9 cellular contexts compared by ENCODE assay signal in genomic region chr19:39765091-39766076, GRCh38. TPM values are rescaled to one million over a fixed set of nuclear protein-coding genes. Genes with fewer than 3 reads are reported as not detected.
DNase-seq lines count a peak whose midpoint lies in the region; ATAC-seq and TF ChIP-seq lines count a peak whose summit lies in the region.
"Had no signal": no experiment of that assay in that cellular context is flagged by ENCODE, and none has a peak within 500 bp of the region (broad histone marks: within the 10 kb centered on the region; RNA-seq: fewer than 3 reads in every experiment).

No MANE protein-coding gene starts in this region.

- no peak overlapping the region for H3K4me3 ChIP-seq in CD8-positive, alpha-beta memory T cell (ENCODE audit: low read length)
- H3K4me3 ChIP-seq in HAP-1 (no peak overlapping the region), SJSA1 (no peak overlapping the region), lung (no peak overlapping the region), thoracic aorta (no peak overlapping the region)

- peak; percentile 26 for TF ChIP-seq CTCF in lung (IDR thresholded peaks at IDR 0.05; ENCODE audit: control extremely low read depth, extremely low read depth)
- peak; percentile 49 for TF ChIP-seq CTCF in thoracic aorta (IDR thresholded peaks at IDR 0.05)

- no peak overlapping the region for H3K27ac Mint-ChIP-seq in CD8-positive, alpha-beta memory T cell

- H3K4me1 ChIP-seq in CD8-positive, alpha-beta memory T cell (ENCODE audit: insufficient read depth, low read length): no peaks in the 10 kb centered on the region
- H3K4me1 ChIP-seq in HAP-1 (no peaks in the 10 kb centered on the region), SJSA1 (replicated peaks) (no peaks in the 10 kb centered on the region), lung (ENCODE audit: control insufficient read depth in 2 of 2, insufficient read depth in 2 of 2, low read length in 2 of 2) (no peaks in the 10 kb centered on the region), thoracic aorta (ENCODE audit: control insufficient read depth in 1 of 2, low read depth in 2 of 2) (no peaks in the 10 kb centered on the region)

- WGBS in lung, 2 donors: 46 to 48% methylated on average over 16 of the region's 16 CpGs

- no peak for ATAC-seq in lung (ENCODE audit: insufficient read depth, low FRiP score)
- no peak for ATAC-seq in thoracic aorta (ENCODE audit: insufficient number of reproducible peaks, low FRiP score, low read depth)
- ATAC-seq in GM19395 (IDR thresholded peaks at IDR 0.05; ENCODE audit: unreplicated experiment): no peak
- no peak for ATAC-seq in GM18511 (IDR thresholded peaks at IDR 0.05; ENCODE audit: unreplicated experiment)

- H3K9me3 Mint-ChIP-seq in CD8-positive, alpha-beta memory T cell: peaks cover 0 to 11% (median 5%) of the 10 kb centered on the region in 5 donors

- no peaks in the 10 kb centered on the region for H3K36me3 ChIP-seq in CD8-positive, alpha-beta memory T cell (ENCODE audit: insufficient read depth, low read length)
- H3K36me3 ChIP-seq in HAP-1 (replicated peaks) (no peaks in the 10 kb centered on the region), SJSA1 (no peaks in the 10 kb centered on the region), lung (ENCODE audit: control insufficient read depth in 2 of 2, insufficient read depth in 2 of 2, low read length in 2 of 2) (no peaks in the 10 kb centered on the region), thoracic aorta (no peaks in the 10 kb centered on the region)

- H3K9me3 ChIP-seq in CD8-positive, alpha-beta memory T cell (ENCODE audit: low read length): no peaks in the 10 kb centered on the region
- H3K9me3 ChIP-seq in HAP-1: no peaks in the 10 kb centered on the region
- H3K9me3 ChIP-seq in SJSA1 (replicated peaks): peaks cover 3% of the 10 kb centered on the region; the same call in 1 of the 2 replicates
- H3K9me3 ChIP-seq in lung (ENCODE audit: control insufficient read depth in 2 of 2, insufficient read depth in 1 of 2, low read length in 1 of 2): peaks cover 0 to 3% of the 10 kb centered on the region in 2 donors
- H3K9me3 ChIP-seq in thoracic aorta: no peaks in the 10 kb centered on the region

- DNase-seq in CD8-positive, alpha-beta memory T cell: peak; percentile 11 to 53 (median 18)
- DNase-seq in HAP-1 (ENCODE audit: low spot score in 2 of 2) (peak; percentile 17 to 79), SJSA1 (ENCODE audit: low read depth in 1 of 2, low spot score in 2 of 2) (peak; percentile 18 to 53), cerebellar cortex (ENCODE audit: low spot score) (peak; percentile 43), lung (ENCODE audit: low spot score) (peak; percentile 41), thoracic aorta (ENCODE audit: low spot score) (no peak)

- in situ Hi-C loops in HAP-1 (cut with MboI; ENCODE audit: low sequenced_read_pairs): no loop called here

- no peak overlapping the region for H3K27ac ChIP-seq in CD8-positive, alpha-beta memory T cell (ENCODE audit: low read depth, low read length)
- no peak overlapping the region for H3K27ac ChIP-seq in SJSA1
- H3K27ac ChIP-seq in lung (ENCODE audit: low read depth in 1 of 2, low read length in 1 of 2): no peak overlapping the region
- no peak overlapping the region for H3K27ac ChIP-seq in thoracic aorta

- CTCF ChIA-PET in CD8-positive, alpha-beta memory T cell (lab: Charles Lee): interaction anchor here (0.7 to 1.4 kb wide), 4 partner anchors 9 to 205 kb away, joined by 3 to 4 read pairs (median 4); partner anchors contain the start of gene FBL

- POLR2A ChIA-PET in CD8-positive, alpha-beta memory T cell (lab: Charles Lee): no interaction called here

- peaks cover 0 to 2% (median 0%) of the 10 kb centered on the region in 3 donors for H3K4me1 Mint-ChIP-seq in CD8-positive, alpha-beta memory T cell

- no peaks in the 10 kb centered on the region for H3K27me3 ChIP-seq in CD8-positive, alpha-beta memory T cell (ENCODE audit: insufficient read depth, low read length, poor library complexity, severe bottlenecking)
- H3K27me3 ChIP-seq in HAP-1 (ENCODE audit: low read depth) (no peaks in the 10 kb centered on the region), SJSA1 (replicated peaks) (0 out of 2 replicates have a peak, but pooled peaks cover 8% of the 10 kb centered on the region), lung (ENCODE audit: control insufficient read depth, insufficient read depth) (no peaks in the 10 kb centered on the region), thoracic aorta (replicated peaks; ENCODE audit: insufficient read depth) (no peaks in the 10 kb centered on the region)

- H3K36me3 Mint-ChIP-seq in CD8-positive, alpha-beta memory T cell: no peaks in the 10 kb centered on the region

- H3K4me3 Mint-ChIP-seq in CD8-positive, alpha-beta memory T cell: no peak overlapping the region

- H3K27me3 Mint-ChIP-seq in CD8-positive, alpha-beta memory T cell: peaks cover 6 to 28% of the 10 kb centered on the region in 2 donors

RNA-seq across cellular contexts. Expression of gene LEUTX, which starts 13.3 kb away (rescaled TPM):
- not detected for total RNA-seq in CD8-positive, alpha-beta memory T cell
- polyA plus RNA-seq in CD8-positive, alpha-beta memory T cell: not detected
- not detected in 2 replicates for total RNA-seq in SJSA1 (2014; rRNA removed; shearing (Covaris generic))
- not detected for total RNA-seq in lung
- not detected for polyA plus RNA-seq in lung
- not detected for total RNA-seq in thoracic aorta
- total RNA-seq: T-helper 2 cell treated with Interferon-gamma antibody and Interleukin-4, amounts not matched to agents 100 ng/mL and 5 ng/mL, for 36 hours had no signal

RNA-seq across cellular contexts. Expression of gene CLC, which starts 27.6 kb away (rescaled TPM):
- total RNA-seq in CD8-positive, alpha-beta memory T cell: not detected
- 0.84 TPM for polyA plus RNA-seq in CD8-positive, alpha-beta memory T cell
- total RNA-seq in SJSA1 (2014; rRNA removed; shearing (Covaris generic)): not detected in 2 replicates
- 1 to 10 TPM in 1 of 2 donors, under 1 TPM in 1; 0.46 to 1.8 TPM for total RNA-seq in lung
- polyA plus RNA-seq in lung: 1 to 10 TPM in 1 of 2 donors, under 1 TPM in 1; 0.30 to 4.6 TPM
- not detected for total RNA-seq in thoracic aorta
